1 cellular context compared by ENCODE assay signal in genomic region chr3:14768881-14769280, GRCh38.
TF ChIP-seq lines count a peak whose summit lies in the region.

No MANE protein-coding gene starts in this region.

TF ChIP-seq in IMR-90, 13 proteins besides CTCF, POLR2A, EP300 and RAD21 (continued from another document):
- TF ChIP-seq ELK1 (IDR thresholded peaks at IDR 0.05; ENCODE audit: borderline replicate concordance, low read depth, low read length) (no peak), SMC3 (IDR thresholded peaks at IDR 0.05; ENCODE audit: low read depth, low read length) (no peak), BHLHE40 (IDR thresholded peaks at IDR 0.05; ENCODE audit: low read depth, low read length) (no peak), USF2 (IDR thresholded peaks at IDR 0.05; ENCODE audit: low read depth, low read length) (no peak), CHD1 (IDR thresholded peaks at IDR 0.05; ENCODE audit: low read depth, low read length) (no peak), NFE2L2 (IDR thresholded peaks at IDR 0.05; ENCODE audit: low read depth, low read length) (no peak), CEBPB (IDR thresholded peaks at IDR 0.05; ENCODE audit: low read depth, low read length) (no peak), FOS (IDR thresholded peaks at IDR 0.05; ENCODE audit: low read depth, low read length) (no peak), RFX5 (IDR thresholded peaks at IDR 0.05; ENCODE audit: low read depth, low read length) (no peak)
